9 cellular contexts compared by ENCODE assay signal in the genomic region with DNA sequence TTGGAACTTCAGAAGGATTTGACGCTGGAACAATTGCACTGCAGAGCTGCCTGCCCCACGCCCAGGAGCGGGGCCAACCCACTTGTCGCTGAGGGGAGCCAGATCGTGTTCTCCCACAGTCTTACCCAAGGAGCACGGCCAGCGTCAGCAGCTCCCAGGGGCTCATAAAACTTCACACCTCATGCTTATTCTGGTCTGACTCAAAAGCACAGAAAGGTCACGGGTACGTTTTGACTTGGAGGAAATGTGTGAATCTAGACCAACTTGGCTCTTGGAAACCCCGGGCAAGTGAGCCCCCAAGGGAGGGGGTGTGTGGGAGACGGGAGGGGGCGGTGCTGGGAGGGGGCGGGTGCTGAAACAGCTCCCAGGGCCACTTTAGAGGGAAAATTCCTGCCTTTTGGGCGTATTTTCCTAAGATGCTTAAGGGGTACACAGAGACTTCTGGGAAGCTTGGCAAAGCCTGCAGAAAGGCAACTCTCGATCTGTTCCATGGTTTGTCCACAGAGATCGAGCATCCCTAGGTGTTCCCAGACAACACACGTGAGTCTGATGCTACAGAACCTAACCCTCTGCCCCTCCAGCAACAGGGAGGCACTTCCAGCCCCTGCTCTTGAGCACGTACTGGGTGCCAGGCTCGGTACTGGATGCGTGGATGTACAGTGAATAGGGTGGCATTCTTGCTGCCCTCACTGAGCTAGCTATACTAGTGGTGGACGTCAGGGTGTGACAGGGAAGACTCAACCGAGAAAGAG.
DNase-seq lines count a peak whose midpoint lies in the region; ATAC-seq and TF ChIP-seq lines count a peak whose summit lies in the region.
"Had no signal": no experiment of that assay in that cellular context is flagged by ENCODE, and none has a peak within 500 bp of the region (broad histone marks: within the 10 kb centered on the region; RNA-seq: fewer than 3 reads in every experiment).

No MANE protein-coding gene starts in this region.

- DNase-seq in SJCRH30 (peak; percentile 34 to 60), cardiac fibroblast (ENCODE audit: low read depth in 2 of 2) (peak; percentile 46 to 79), myocyte (ENCODE audit: low read depth) (peak; percentile 24), Karpas-422 (no peak)
- peak; percentile 65 to 75 for DNase-seq in stimulated activated naive CD8-positive, alpha-beta T cell treated with anti-CD3 and anti-CD28 coated beads, Interleukin-15, amount 100 ng/mL, for 72 hours
- DNase-seq: NCI-H446 had no signal

- H3K4me3 ChIP-seq in SJCRH30 (peak overlapping the region; percentile 6; the same call in 1 of the 2 replicates), cardiac fibroblast (replicated peaks in 1 of 2; ENCODE audit: low read depth in 2 of 2, low read length in 2 of 2) (no peak overlapping the region), Karpas-422 (ENCODE audit: low read length) (no peak overlapping the region)

- H3K27ac Mint-ChIP-seq in stimulated activated naive CD8-positive, alpha-beta T cell treated with anti-CD3 and anti-CD28 coated beads, Interleukin-15, amount 100 ng/mL, for 72 hours: peak overlapping the region; percentile 42 to 94
- H3K27ac Mint-ChIP-seq: dendritic cell treated with granulocyte-macrophage colony-stimulating factor and Interleukin-4, amounts not matched to agents 40 ng/mL and 50 ng/mL, for 4 days had no signal

- no peak for TF ChIP-seq CTCF in cardiac fibroblast (IDR thresholded peaks at IDR 0.05; ENCODE audit: low read depth, low read length)

- no peaks in the 10 kb centered on the region; the same call in 1 of the 2 replicates for H3K9me3 ChIP-seq in SJCRH30 (replicated peaks)
- H3K9me3 ChIP-seq in Karpas-422 (ENCODE audit: low read length): no peaks in the 10 kb centered on the region

- H3K79me2 ChIP-seq in Karpas-422 (ENCODE audit: low read length): no peaks in the 10 kb centered on the region

- H3K4me2 ChIP-seq in Karpas-422 (ENCODE audit: low read depth, low read length, poor library complexity, severe bottlenecking): no peak overlapping the region

- no peaks in the 10 kb centered on the region for H3K9me3 Mint-ChIP-seq in stimulated activated naive CD8-positive, alpha-beta T cell treated with anti-CD3 and anti-CD28 coated beads, Interleukin-15, amount 100 ng/mL, for 72 hours
- H3K9me3 Mint-ChIP-seq: dendritic cell treated with granulocyte-macrophage colony-stimulating factor and Interleukin-4, amounts not matched to agents 40 ng/mL and 50 ng/mL, for 4 days had no signal

- peaks cover 58% of the 10 kb centered on the region for H3K4me1 Mint-ChIP-seq in stimulated activated naive CD8-positive, alpha-beta T cell treated with anti-CD3 and anti-CD28 coated beads, Interleukin-15, amount 100 ng/mL, for 72 hours

- no peaks in the 10 kb centered on the region for H3K27me3 Mint-ChIP-seq in stimulated activated naive CD8-positive, alpha-beta T cell treated with anti-CD3 and anti-CD28 coated beads, Interleukin-15, amount 100 ng/mL, for 72 hours
- H3K27me3 Mint-ChIP-seq: dendritic cell treated with granulocyte-macrophage colony-stimulating factor and Interleukin-4, amounts not matched to agents 40 ng/mL and 50 ng/mL, for 4 days had no signal

- H3K27me3 ChIP-seq in SJCRH30: no peaks in the 10 kb centered on the region
- no peaks in the 10 kb centered on the region for H3K27me3 ChIP-seq in Karpas-422 (ENCODE audit: low read length)

- no peaks in the 10 kb centered on the region for H4K20me1 ChIP-seq in Karpas-422 (ENCODE audit: insufficient read depth, low read depth, low read length)

- H3K36me3 ChIP-seq in SJCRH30 (no peaks in the 10 kb centered on the region), Karpas-422 (ENCODE audit: insufficient read depth, low read length) (no peaks in the 10 kb centered on the region)

- peak; percentile 99 for ATAC-seq in stimulated activated naive CD8-positive, alpha-beta T cell treated with anti-CD3 and anti-CD28 coated beads, Interleukin-15, amount 100 ng/mL, for 72 hours
- no peak for ATAC-seq in HG02798 (IDR thresholded peaks at IDR 0.05; ENCODE audit: poor library complexity, unreplicated experiment)
- no peak for ATAC-seq in GM18907 (IDR thresholded peaks at IDR 0.05; ENCODE audit: unreplicated experiment)

- no peaks in the 10 kb centered on the region for H3K9me2 ChIP-seq in Karpas-422 (replicated peaks; ENCODE audit: insufficient read depth, low read length)

- no peak overlapping the region for H3K9ac ChIP-seq in Karpas-422 (ENCODE audit: low read length)

- no peak overlapping the region for H3K27ac ChIP-seq in SJCRH30
- H3K27ac ChIP-seq in Karpas-422 (ENCODE audit: low read length): no peak overlapping the region

- peak overlapping the region; percentile 60 to 75 for H3K4me3 Mint-ChIP-seq in stimulated activated naive CD8-positive, alpha-beta T cell treated with anti-CD3 and anti-CD28 coated beads, Interleukin-15, amount 100 ng/mL, for 72 hours
- H3K4me3 Mint-ChIP-seq: dendritic cell treated with granulocyte-macrophage colony-stimulating factor and Interleukin-4, amounts not matched to agents 40 ng/mL and 50 ng/mL, for 4 days had no signal

- H3K4me1 ChIP-seq in SJCRH30 (0 out of 2 replicates have a peak, but pooled peaks cover 5% of the 10 kb centered on the region), Karpas-422 (ENCODE audit: low read length) (no peaks in the 10 kb centered on the region)

- H2AFZ ChIP-seq in Karpas-422 (ENCODE audit: low read length): no peak overlapping the region
